ENCODE assay signal across 8 cellular contexts in genomic region chr2:26032586-26033269, GRCh38. TPM values are rescaled to one million over a fixed set of nuclear protein-coding genes. Genes with fewer than 3 reads are reported as not detected.
DNase-seq lines count a peak whose midpoint lies in the region; ATAC-seq, FAIRE-seq and TF ChIP-seq lines count a peak whose summit lies in the region.
"Not testable (repeated sequence)": the region's sequence is repeated elsewhere in the genome, so short reads cannot be mapped to it uniquely, and the experiment has no call there.

No MANE protein-coding gene starts in this region.

- H3K4me3 ChIP-seq in BJ (ENCODE audit: low read depth, low read length) (peak overlapping the region; percentile 86), SK-N-MC (peak overlapping the region; percentile 80), K562 (peak overlapping the region; percentile 85), muscle layer of colon (ENCODE audit: low read depth in 1 of 2, low read length in 2 of 2) (peak overlapping the region; percentile 47 to 79)

- H4K20me1 ChIP-seq in K562 (replicated peaks; ENCODE audit: control insufficient read depth, insufficient read depth, low read length), result peaks cover 26% of the 10 kb centered on the region

- H3K9me3 ChIP-seq in SK-N-MC (ENCODE audit: low read depth, low read length); K562 (replicated peaks; ENCODE audit: control insufficient read depth, insufficient read depth, low read depth, low read length); muscle layer of colon (ENCODE audit: low read length): not testable (repeated sequence)

- CTCF ChIA-PET in BJ (lab: Yijun Ruan, JAX), result interaction anchor here (1.6 kb wide), 1 partner anchor 82 kb away, joined by 4 read pairs; no protein-coding TSS in a partner anchor
- CTCF ChIA-PET in K562 (lab: Yijun Ruan, JAX; ENCODE audit: low intra/inter-chr PET ratio), result not testable (repeated sequence)

- intact Hi-C loops in K562 (cut with micrococcal nuclease), result loop anchor here (5.0 kb wide), 1 partner anchor 40 kb away; no protein-coding TSS in a partner anchor

- H2AFZ ChIP-seq in K562 (ENCODE audit: low read depth, low read length), result peak overlapping the region; percentile 99

- not testable (repeated sequence) for BruUV-seq in K562 (replicated peaks; lab: Mats Ljungman, UMichigan)

- H3K27ac ChIP-seq in SK-N-MC (peak overlapping the region; percentile 76), K562 (ENCODE audit: extremely low read depth, low read depth, low read length) (peak overlapping the region; percentile 97), muscle layer of colon (ENCODE audit: low read depth, low read length) (peak overlapping the region; percentile 85)

- 37% methylated on average over 19 of the region's 24 CpGs for WGBS in K562 (ENCODE audit: insufficient coverage, low coverage, missing lambda C conversion rate)

- not testable (repeated sequence) for H3K36me3 ChIP-seq in BJ (ENCODE audit: control insufficient read depth, insufficient read depth, low read length); muscle layer of colon (ENCODE audit: insufficient read depth, low read length)
- H3K36me3 ChIP-seq in SK-N-MC (ENCODE audit: insufficient read depth, low read length) (peaks cover 10% of the 10 kb centered on the region; the same call in 1 of the 2 replicates), K562 (ENCODE audit: control insufficient read depth, insufficient read depth, low read length) (peaks cover 15% of the 10 kb centered on the region)

- peak overlapping the region; percentile 84 for H3K4me3 Mint-ChIP-seq in glutamatergic neuron (ENCODE audit: unreplicated experiment)

- POLR2A ChIA-PET in BJ (lab: Charles Lee), result not testable (repeated sequence)
- POLR2A ChIA-PET in K562 (lab: Yijun Ruan, JAX), result interaction anchor here (0.6 to 4.0 kb wide), 11 partner anchors 8 to 148 kb away, joined by 3 to 40 read pairs (median 4); no protein-coding TSS in a partner anchor

- peak; percentile 2 for ATAC-seq in GM21423 (IDR thresholded peaks at IDR 0.05; ENCODE audit: unreplicated experiment)
- peak; percentile 16 for ATAC-seq in HG03378 (IDR thresholded peaks at IDR 0.05; ENCODE audit: unreplicated experiment)
- ATAC-seq in K562, result peak; percentile 49
- not testable (repeated sequence) for ATAC-seq in stimulated activated naive CD8-positive, alpha-beta T cell treated with anti-CD3 and anti-CD28 coated beads, Interleukin-15, Interleukin-2, amounts not matched to agents 100 U/mL and 50 U/mL, for 24 hours

- H3K27me3 Mint-ChIP-seq in glutamatergic neuron (ENCODE audit: unreplicated experiment), result peaks cover 12% of the 10 kb centered on the region

- peaks cover 7 to 17% of the 10 kb centered on the region in 2 experiments; a peak in 4 of 5 replicates for H3K4me1 ChIP-seq in K562 (replicated peaks in 1 of 2; ENCODE audit: control insufficient read depth in 2 of 2, insufficient read depth in 2 of 2, low read length in 2 of 2)
- peaks cover 10% of the 10 kb centered on the region for H3K4me1 ChIP-seq in muscle layer of colon (ENCODE audit: insufficient read depth, low read length)

- not testable (repeated sequence) for H3K27me3 ChIP-seq in BJ (ENCODE audit: control insufficient read depth, insufficient read depth, low read length); K562 (ENCODE audit: control insufficient read depth in 2 of 2, insufficient read depth in 2 of 2, low read length in 2 of 2); muscle layer of colon (ENCODE audit: control insufficient read depth in 1 of 2, insufficient read depth in 2 of 2, low read length in 2 of 2)

- H3K27ac Mint-ChIP-seq in glutamatergic neuron (ENCODE audit: unreplicated experiment), result peak overlapping the region; percentile 97

- TF ChIP-seq EP300 in K562 (IDR thresholded peaks at IDR 0.05; ENCODE audit: low read length), result not testable (repeated sequence)

- peaks cover 50% of the 10 kb centered on the region for H3K79me2 ChIP-seq in K562 (ENCODE audit: control insufficient read depth, insufficient read depth, low read length)

- H3K4me1 Mint-ChIP-seq in glutamatergic neuron (ENCODE audit: low read depth, unreplicated experiment), result not testable (repeated sequence)

- in situ Hi-C loops in K562 (cut with MboI), result not testable (repeated sequence)

- not testable (repeated sequence) for TF ChIP-seq POLR2A in K562 (conservative IDR thresholded peaks at IDR 0.05)

- H3K4me2 ChIP-seq in K562 (ENCODE audit: insufficient read depth, low read length), result peak overlapping the region; percentile 98

- DNase-seq in BJ (ENCODE audit: low read depth); SK-N-MC (ENCODE audit: low read depth, low spot score); glutamatergic neuron: not testable (repeated sequence)
- peak in 1 of 4 experiments; percentile 47 for DNase-seq in K562 (ENCODE audit: extremely low read depth in 1 of 4, low spot score in 3 of 4)
- peak; percentile 10 for DNase-seq in stimulated activated naive CD8-positive, alpha-beta T cell treated with anti-CD3 and anti-CD28 coated beads, Interleukin-15, Interleukin-2, amounts not matched to agents 100 U/mL and 50 U/mL, for 24 hours

- not testable (repeated sequence) for H3K36me3 Mint-ChIP-seq in glutamatergic neuron (ENCODE audit: unreplicated experiment)

- H3K9me3 Mint-ChIP-seq in glutamatergic neuron (ENCODE audit: unreplicated experiment), result peaks cover 17% of the 10 kb centered on the region

- peak overlapping the region; percentile 81 for H3K9ac ChIP-seq in SK-N-MC (ENCODE audit: insufficient read length)
- peak overlapping the region; percentile 92 to 99 for H3K9ac ChIP-seq in K562 (ENCODE audit: insufficient read depth in 1 of 2, low read depth in 2 of 2, low read length in 2 of 2)
- H3K9ac ChIP-seq in muscle layer of colon (ENCODE audit: low read length), result peak overlapping the region; percentile 95

- not testable (repeated sequence) for TF ChIP-seq RAD21 in K562 (CRISPR knock-in tag; conservative IDR thresholded peaks at IDR 0.05 in 1 of 2, IDR thresholded peaks at IDR 0.05 in 1 of 2)

- not testable (repeated sequence) for TF ChIP-seq CTCF in BJ (IDR thresholded peaks at IDR 0.05; ENCODE audit: insufficient read depth, low read depth, low read length); K562 (IDR thresholded peaks at IDR 0.05 in 2 of 3, conservative IDR thresholded peaks at IDR 0.05 in 1 of 3; ENCODE audit: insufficient read depth in 2 of 3, low read depth in 1 of 3, low read length in 3 of 3); glutamatergic neuron (IDR thresholded peaks at IDR 0.05; ENCODE audit: partially characterized antibody, unreplicated experiment)

- FAIRE-seq in K562 (lab: Jason Lieb, UNC), result not testable (repeated sequence)

- not testable (repeated sequence) for H3K9me1 ChIP-seq in K562 (ENCODE audit: control insufficient read depth, insufficient read depth, low read length)

TF ChIP-seq in K562, 482 proteins besides CTCF, POLR2A, EP300 and RAD21 (continues in another document):
- TF ChIP-seq ZFX (CRISPR knock-in tag; IDR thresholded peaks at IDR 0.05), result 0 out of 2 replicates have a peak, but pooled peaks have one; percentile 72

RNA-seq across cellular contexts. Expression of gene RAB10, which starts 1.2 kb away (rescaled TPM):
- polyA plus RNA-seq in BJ (2011; rRNA removed) (50.5 and 98.1 TPM in 2 replicates), K562 (2011; rRNA removed) (96.0 and 147 TPM in 2 replicates), K562 (2014; fragmentation: Illumina TruSeq; extraction: Trizol) (134 and 214 TPM in 2 replicates), K562 (2014; fragmentation: Nextera tagmentation; extraction: Ambion mirVana) (10 to 100 TPM; 25.1 to 35.7 TPM), K562 (2014; rRNA removed) (148 and 197 TPM in 2 replicates)
- 28.5 and 29.7 TPM in 2 replicates for polyA minus RNA-seq in BJ (2011; rRNA and poly(A)+ RNA removed)
- total RNA-seq in K562 (2011; cell fraction: chromatin; rRNA removed; ENCODE audit: low replicate concordance), result 50.3 and 59.4 TPM in 2 replicates
- total RNA-seq in K562 (2011; cell fraction: nucleolus; rRNA removed), result 56.7 and 62.9 TPM in 2 replicates
- total RNA-seq in K562 (2011; cell fraction: nucleoplasm; rRNA removed), result 57.3 and 84.3 TPM in 2 replicates
- total RNA-seq in K562 (2014; rRNA removed) (116 and 159 TPM in 2 replicates), K562 (2014; rRNA removed; fragmentation: Illumina TruSeq; extraction: Trizol) (149 and 158 TPM in 2 replicates), K562 (2015; rRNA removed; fragmentation: Illumina TruSeq; extraction: Trizol) (145 and 157 TPM in 2 replicates), K562 (2021) (166 and 176 TPM in 2 replicates), glutamatergic neuron (ENCODE audit: unreplicated experiment) (168 TPM)
- 49.4 and 88.1 TPM in 2 replicates for polyA plus RNA-seq in K562 (2011; cell fraction: cytosol; rRNA removed)
- polyA plus RNA-seq in K562 (2011; cell fraction: nucleus; rRNA removed), result 23.8 and 27.1 TPM in 2 replicates
- polyA plus RNA-seq in K562 (2012), result 104 and 127 TPM in 2 replicates
- polyA minus RNA-seq in K562 (2011; rRNA and poly(A)+ RNA removed), result 400 and 439 TPM in 2 replicates
- 74.6 and 128 TPM in 2 replicates for polyA minus RNA-seq in K562 (2011; cell fraction: cytosol; rRNA and poly(A)+ RNA removed)
- 25.2 and 34.9 TPM in 2 replicates for polyA minus RNA-seq in K562 (2011; cell fraction: nucleus; rRNA and poly(A)+ RNA removed)

RNA-seq across cellular contexts. Expression of gene KIF3C, which starts 50.4 kb away (rescaled TPM):
- polyA plus RNA-seq in BJ (2011; rRNA removed) (6.6 and 7.0 TPM in 2 replicates), K562 (2011; rRNA removed) (3.1 and 3.3 TPM in 2 replicates), K562 (2014; fragmentation: Illumina TruSeq; extraction: Trizol) (4.0 and 5.0 TPM in 2 replicates), K562 (2014; fragmentation: Nextera tagmentation; extraction: Ambion mirVana) (under 1 TPM; 0.69 to 0.88 TPM), K562 (2014; rRNA removed) (3.3 and 3.4 TPM in 2 replicates)
- polyA minus RNA-seq in BJ (2011; rRNA and poly(A)+ RNA removed), result 8.4 and 9.1 TPM in 2 replicates
- total RNA-seq in K562 (2011; cell fraction: chromatin; rRNA removed; ENCODE audit: low replicate concordance), result 12.0 and 22.8 TPM in 2 replicates
- 10.4 and 12.0 TPM in 2 replicates for total RNA-seq in K562 (2011; cell fraction: nucleolus; rRNA removed)
- 8.7 and 9.9 TPM in 2 replicates for total RNA-seq in K562 (2011; cell fraction: nucleoplasm; rRNA removed)
- total RNA-seq in K562 (2014; rRNA removed) (3.3 and 5.9 TPM in 2 replicates), K562 (2014; rRNA removed; fragmentation: Illumina TruSeq; extraction: Trizol) (1.9 and 2.1 TPM in 2 replicates), K562 (2015; rRNA removed; fragmentation: Illumina TruSeq; extraction: Trizol) (1.6 and 1.8 TPM in 2 replicates), K562 (2021) (6.1 and 6.7 TPM in 2 replicates), glutamatergic neuron (ENCODE audit: unreplicated experiment) (210 TPM)
- polyA plus RNA-seq in K562 (2011; cell fraction: cytosol; rRNA removed), result 3.2 and 3.9 TPM in 2 replicates
- 2.2 and 3.3 TPM in 2 replicates for polyA plus RNA-seq in K562 (2011; cell fraction: nucleus; rRNA removed)
- 4.8 and 6.5 TPM in 2 replicates for polyA plus RNA-seq in K562 (2012)
- polyA minus RNA-seq in K562 (2011; rRNA and poly(A)+ RNA removed), result 3.7 and 6.1 TPM in 2 replicates
- polyA minus RNA-seq in K562 (2011; cell fraction: cytosol; rRNA and poly(A)+ RNA removed), result 4.3 and 4.5 TPM in 2 replicates
- polyA minus RNA-seq in K562 (2011; cell fraction: nucleus; rRNA and poly(A)+ RNA removed), result 4.4 and 7.3 TPM in 2 replicates
